ENCODE assay signal across 8 cellular contexts in genomic region chr6:34425498-34426410, GRCh38. TPM values are rescaled to one million over a fixed set of nuclear protein-coding genes. Genes with fewer than 3 reads are reported as not detected.
DNase-seq lines count a peak whose midpoint lies in the region; ATAC-seq and TF ChIP-seq lines count a peak whose summit lies in the region.

Gene RPS10, minus strand, starts transcription at chr6:34426069. Its CDS starts 848 bp downstream, at chr6:34425221.

- peak within 1 kb of the TSS; percentile 89 for H3K4me2 ChIP-seq in skeletal muscle satellite cell (ENCODE audit: low read length)

- peak; percentile 68 for TF ChIP-seq POLR2A in breast epithelium (IDR thresholded peaks at IDR 0.05)

- peak within 1 kb of the TSS; percentile 83 for H3K4me3 ChIP-seq in WERI-Rb-1 (ENCODE audit: low read depth, low read length)
- peak within 1 kb of the TSS; percentile 59 to 95 (median 79) for H3K4me3 ChIP-seq in breast epithelium
- peak within 1 kb of the TSS; percentile 92 for H3K4me3 ChIP-seq in iPS-18a (ENCODE audit: low read length)
- H3K4me3 ChIP-seq in skeletal muscle satellite cell (ENCODE audit: low read length), result peak within 1 kb of the TSS; percentile 100

- H3K27me3 ChIP-seq in WERI-Rb-1 (ENCODE audit: insufficient read depth, low read depth, severe bottlenecking) (no peaks in the 10 kb centered on the region), breast epithelium (no peaks in the 10 kb centered on the region), iPS-18a (ENCODE audit: control insufficient read depth, insufficient read depth, low read length) (no peaks in the 10 kb centered on the region), skeletal muscle satellite cell (ENCODE audit: control insufficient read depth, insufficient read depth, low read length) (no peaks in the 10 kb centered on the region)

- ATAC-seq in GM18861 (IDR thresholded peaks at IDR 0.05; ENCODE audit: unreplicated experiment) (peak; percentile 79), HG03135 (IDR thresholded peaks at IDR 0.05; ENCODE audit: unreplicated experiment) (peak; percentile 80)

- DNase-seq in 8988T (peak; percentile 92), NCI-H2227 treated with DMSO at 0.1 percent for 48 hours (lab: John Stamatoyannopoulos, UW) (peak; percentile 93), WERI-Rb-1 (peak; percentile 98), breast epithelium (ENCODE audit: low spot score in 2 of 2) (peak; percentile 83 to 90)

- H3K36me3 ChIP-seq in WERI-Rb-1, result peaks cover 49% of the 10 kb centered on the region
- no peaks in the 10 kb centered on the region for H3K36me3 ChIP-seq in breast epithelium
- H3K36me3 ChIP-seq in iPS-18a (ENCODE audit: control insufficient read depth, low read depth, low read length), result peaks cover 45% of the 10 kb centered on the region
- peaks cover 40% of the 10 kb centered on the region for H3K36me3 ChIP-seq in skeletal muscle satellite cell (ENCODE audit: insufficient read depth, low read length)

- intact Hi-C loops in breast epithelium (cut with DNase I; ENCODE audit: low total_unique reads), result no loop called here

- H3K9me3 ChIP-seq in WERI-Rb-1 (ENCODE audit: severe bottlenecking) (peaks cover 5% of the 10 kb centered on the region), breast epithelium (no peaks in the 10 kb centered on the region), iPS-18a (ENCODE audit: control insufficient read depth, low read depth, low read length) (no peaks in the 10 kb centered on the region), skeletal muscle satellite cell (replicated peaks; ENCODE audit: low read length) (no peaks in the 10 kb centered on the region)

- H3K9ac ChIP-seq in iPS-18a (ENCODE audit: low read length) (peak within 1 kb of the TSS; percentile 94), skeletal muscle satellite cell (ENCODE audit: low read depth, low read length) (peak within 1 kb of the TSS; percentile 98)

- peak within 1 kb of the TSS; percentile 87 for H3K27ac ChIP-seq in WERI-Rb-1
- peak within 1 kb of the TSS; percentile 89 to 90 for H3K27ac ChIP-seq in breast epithelium
- peak within 1 kb of the TSS; percentile 71 for H3K27ac ChIP-seq in iPS-18a (ENCODE audit: low read length)

- TF ChIP-seq CTCF in WERI-Rb-1 (IDR thresholded peaks at IDR 0.05; ENCODE audit: low read depth, low read length), result no peak
- no peak for TF ChIP-seq CTCF in breast epithelium (IDR thresholded peaks at IDR 0.05)

- H3K4me1 ChIP-seq in breast epithelium (peaks cover 0 to 9% of the 10 kb centered on the region in 2 donors), iPS-18a (ENCODE audit: control insufficient read depth, low read depth, low read length) (peaks cover 10% of the 10 kb centered on the region), skeletal muscle satellite cell (ENCODE audit: control insufficient read depth, insufficient read depth, low read length) (peaks cover 19% of the 10 kb centered on the region)

RNA-seq across cellular contexts. Expression of gene RPS10, which starts in this region (rescaled TPM):
- 1,000 to 10,000 TPM; 2,573 to 5,786 (median 4,399) TPM for total RNA-seq in breast epithelium
- 2,752 and 3,798 TPM in 2 replicates for total RNA-seq in skeletal muscle satellite cell (2012; rRNA removed)

Comparison
In these comparisons a context has a peak if more than half of its experiments do, and no peak if none do; other contexts are left out.
1. Peak in every context shown above with its lines: DNase-seq, ATAC-seq, H3K4me3 ChIP-seq and H3K27ac ChIP-seq.